In genomic region chr4:138834029-138834428, GRCh38 we compare ENCODE assay signal across 15 cellular contexts.
A peak's percentile ranks its signal among the peaks of the same experiment; 100 is the strongest.
DNase-seq lines count a peak whose midpoint lies in the region; ATAC-seq and TF ChIP-seq lines count a peak whose summit lies in the region.
"Had no signal": no experiment of that assay in that cellular context is flagged by ENCODE, and none has a peak within 500 bp of the region (broad histone marks: within the 10 kb centered on the region; RNA-seq: fewer than 3 reads in every experiment).

No MANE protein-coding gene starts in this region.

- no peaks in the 10 kb centered on the region for H3F3A ChIP-seq in MM.1S (ENCODE audit: insufficient read depth, low read length)

- H3K9me2 ChIP-seq in MM.1S (replicated peaks; ENCODE audit: insufficient read depth, low read length): no peaks in the 10 kb centered on the region

- no peak overlapping the region for H3K9ac ChIP-seq in MM.1S (ENCODE audit: low read length)

- H3K27me3 ChIP-seq in MM.1S (replicated peaks; ENCODE audit: insufficient read depth, low read length): no peaks in the 10 kb centered on the region
- H3K27me3 ChIP-seq in ascending aorta: no peaks in the 10 kb centered on the region
- H3K27me3 ChIP-seq: tibial nerve had no signal

- no peaks in the 10 kb centered on the region for H3K79me2 ChIP-seq in MM.1S (ENCODE audit: low read length)

- H3K36me3 ChIP-seq in MM.1S (replicated peaks; ENCODE audit: insufficient read depth, low read length) (no peaks in the 10 kb centered on the region), ascending aorta (no peaks in the 10 kb centered on the region)
- H3K36me3 ChIP-seq: tibial nerve had no signal

- no peak overlapping the region for H3K4me2 ChIP-seq in MM.1S (ENCODE audit: low read depth, low read length)
- H3K4me2 ChIP-seq: A549 had no signal

- no peaks in the 10 kb centered on the region for H3K4me1 ChIP-seq in MM.1S (ENCODE audit: low read length)
- no peaks in the 10 kb centered on the region for H3K4me1 ChIP-seq in ascending aorta
- H3K4me1 ChIP-seq: A549, tibial nerve had no signal

- peak; percentile 59 for ATAC-seq in HG02943 (IDR thresholded peaks at IDR 0.05; ENCODE audit: low read depth, unreplicated experiment)
- ATAC-seq: A549 had no signal

- H3K27ac ChIP-seq in MM.1S (ENCODE audit: low read length) (no peak overlapping the region), ascending aorta (no peak overlapping the region)
- H3K27ac ChIP-seq: A549, RWPE1, tibial nerve had no signal

- H3K4me3 ChIP-seq in MM.1S (ENCODE audit: low read length) (no peak overlapping the region), ascending aorta (no peak overlapping the region)
- H3K4me3 ChIP-seq: A549, tibial nerve had no signal

- no peaks in the 10 kb centered on the region for H4K20me1 ChIP-seq in MM.1S (ENCODE audit: insufficient read depth, low read length)

- H3K9me3 ChIP-seq in MM.1S (replicated peaks; ENCODE audit: insufficient read depth, low read length) (no peaks in the 10 kb centered on the region), ascending aorta (no peaks in the 10 kb centered on the region)
- H3K9me3 ChIP-seq: A549, tibial nerve had no signal

- DNase-seq in NOMO-1 treated with DMSO at 0.1 percent for 48 hours (lab: John Stamatoyannopoulos, UW; ENCODE audit: unreplicated experiment) (peak; percentile 28), NOMO-1 treated with dmso at 0.1 percent for 144 hours (lab: John Stamatoyannopoulos, UW; ENCODE audit: unreplicated experiment) (no peak), NCI-H69 (lab: John Stamatoyannopoulos, UW) (peak; percentile 25), renal cortical epithelial cell (ENCODE audit: low read depth) (peak; percentile 95), GM03348 (ENCODE audit: low spot score) (no peak), MM.1S (no peak), ascending aorta (ENCODE audit: low spot score in 2 of 2) (no peak)
- DNase-seq: activated naive CD4-positive, alpha-beta T cell treated with anti-CD3 and anti-CD28 coated beads, Interleukin-2, amount 10 ng/mL, durations not matched to agents 7 days and 5 days; caudate nucleus; NCI-H226; stimulated activated CD4-positive, alpha-beta T cell treated with anti-CD3 and anti-CD28 coated beads, Interleukin-12 subunit alpha, Interleukin-12 subunit beta, amount 100 ng/mL, for 4 hours had no signal

- no peak overlapping the region for H2AFZ ChIP-seq in MM.1S (ENCODE audit: low read length)

- no peak for TF ChIP-seq CTCF in MM.1S (IDR thresholded peaks at IDR 0.05; ENCODE audit: low read length)
- TF ChIP-seq CTCF in ascending aorta (IDR thresholded peaks at IDR 0.05): no peak

- intact Hi-C loops in ascending aorta (cut with DNase I): no loop called here

Comparison
In these comparisons a context has a peak if more than half of its experiments do, and no peak if none do; other contexts are left out.
1. DNase-seq: peak in NOMO-1 treated with DMSO at 0.1 percent for 48 hours (single experiment), NCI-H69 (single experiment) and renal cortical epithelial cell (single experiment); none in NOMO-1 treated with dmso at 0.1 percent for 144 hours (single experiment), GM03348 (single experiment), MM.1S (single experiment) and ascending aorta (0 of 2).